9 cellular contexts compared by ENCODE assay signal in genomic region chr3:54122802-54123537, GRCh38. TPM values are rescaled to one million over a fixed set of nuclear protein-coding genes. Genes with fewer than 3 reads are reported as not detected.
DNase-seq lines count a peak whose midpoint lies in the region; ATAC-seq and TF ChIP-seq lines count a peak whose summit lies in the region.
"Had no signal": no experiment of that assay in that cellular context is flagged by ENCODE, and none has a peak within 500 bp of the region (broad histone marks: within the 10 kb centered on the region; RNA-seq: fewer than 3 reads in every experiment).

No MANE protein-coding gene starts in this region.

- no peaks in the 10 kb centered on the region for H3K9me3 Mint-ChIP-seq in activated naive CD4-positive, alpha-beta T cell treated with anti-CD3 and anti-CD28 coated beads, Interleukin-2, amount 50 U/mL, for 24 hours
- no peaks in the 10 kb centered on the region for H3K9me3 Mint-ChIP-seq in mesothelial cell of epicardium
- H3K9me3 Mint-ChIP-seq in type B pancreatic cell = no peaks in the 10 kb centered on the region

- H3K4me3 Mint-ChIP-seq in activated naive CD4-positive, alpha-beta T cell treated with anti-CD3 and anti-CD28 coated beads, Interleukin-2, amount 50 U/mL, for 24 hours = peak overlapping the region; percentile 16
- H3K4me3 Mint-ChIP-seq in mesothelial cell of epicardium (peak overlapping the region; percentile 63), type B pancreatic cell (peak overlapping the region; percentile 89)

- no peak overlapping the region for H3K27ac Mint-ChIP-seq in activated naive CD4-positive, alpha-beta T cell treated with anti-CD3 and anti-CD28 coated beads, Interleukin-2, amount 50 U/mL, for 24 hours
- no peak overlapping the region for H3K27ac Mint-ChIP-seq in mesothelial cell of epicardium
- peak overlapping the region; percentile 23 for H3K27ac Mint-ChIP-seq in type B pancreatic cell

- H3K4me1 Mint-ChIP-seq in activated naive CD4-positive, alpha-beta T cell treated with anti-CD3 and anti-CD28 coated beads, Interleukin-2, amount 50 U/mL, for 24 hours = peaks cover 4% of the 10 kb centered on the region
- H3K4me1 Mint-ChIP-seq in mesothelial cell of epicardium = peaks cover 15% of the 10 kb centered on the region
- peaks cover 10% of the 10 kb centered on the region for H3K4me1 Mint-ChIP-seq in type B pancreatic cell (ENCODE audit: unreplicated experiment)

- H3K4me3 ChIP-seq in coronary artery = peak overlapping the region; percentile 93

- no peaks in the 10 kb centered on the region for H3K36me3 Mint-ChIP-seq in activated naive CD4-positive, alpha-beta T cell treated with anti-CD3 and anti-CD28 coated beads, Interleukin-2, amount 50 U/mL, for 24 hours
- H3K36me3 Mint-ChIP-seq in mesothelial cell of epicardium (no peaks in the 10 kb centered on the region), type B pancreatic cell (no peaks in the 10 kb centered on the region)

- DNase-seq in activated naive CD4-positive, alpha-beta T cell treated with Interleukin-2 at 50 U/mL for 16 hours = no peak
- DNase-seq in coronary artery (ENCODE audit: low spot score) = no peak
- DNase-seq in mesothelial cell of epicardium (ENCODE audit: low spot score in 2 of 2, unreplicated experiment in 2 of 2) = no peak
- DNase-seq in type B pancreatic cell (ENCODE audit: extremely low spot score, unreplicated experiment) = peak; percentile 67
- DNase-seq in omental fat pad (ENCODE audit: low spot score) = no peak
- no peak for DNase-seq in activated effector memory CD4-positive, alpha-beta T cell treated with Interleukin-2 at 50 U/mL for 16 hours

- peaks cover 34% of the 10 kb centered on the region for H3K27me3 Mint-ChIP-seq in activated naive CD4-positive, alpha-beta T cell treated with anti-CD3 and anti-CD28 coated beads, Interleukin-2, amount 50 U/mL, for 24 hours
- H3K27me3 Mint-ChIP-seq in mesothelial cell of epicardium (ENCODE audit: low read depth) (peaks cover 87% of the 10 kb centered on the region), type B pancreatic cell (peaks cover 81% of the 10 kb centered on the region)

- H3K27ac ChIP-seq in coronary artery = peak overlapping the region; percentile 72 to 84

- no peak for TF ChIP-seq CTCF in coronary artery (IDR thresholded peaks at IDR 0.05)
- TF ChIP-seq CTCF in mesothelial cell of epicardium (IDR thresholded peaks at IDR 0.05; ENCODE audit: unreplicated experiment) = no peak
- TF ChIP-seq CTCF in type B pancreatic cell (conservative IDR thresholded peaks at IDR 0.05) = no peak
- no peak for TF ChIP-seq CTCF in omental fat pad (IDR thresholded peaks at IDR 0.05)

- ATAC-seq in omental fat pad (ENCODE audit: low FRiP score) (no peak), HG03460 (IDR thresholded peaks at IDR 0.05; ENCODE audit: unreplicated experiment) (no peak)

RNA-seq across cellular contexts. Expression of gene CACNA2D3, which starts 0.6 kb away (rescaled TPM):
- total RNA-seq in mesothelial cell of epicardium (1.7 to 2.8 TPM (median 2.3 TPM) in 3 replicates), type B pancreatic cell (ENCODE audit: low replicate concordance) (1.8 and 2.5 TPM in 2 replicates), omental fat pad (1 to 10 TPM; 2.6 to 6.1 (median 4.5) TPM)
- total RNA-seq: SK-MEL-5 had no signal

Comparison
In these comparisons a context has a peak if more than half of its experiments do, and no peak if none do; other contexts are left out.
1. H3K4me3 Mint-ChIP-seq: peak in every context shown above with its lines; median percentile 89 in type B pancreatic cell; 63 in mesothelial cell of epicardium; 16 in activated naive CD4-positive, alpha-beta T cell treated with anti-CD3 and anti-CD28 coated beads, Interleukin-2, amount 50 U/mL, for 24 hours.